In the genomic region with DNA sequence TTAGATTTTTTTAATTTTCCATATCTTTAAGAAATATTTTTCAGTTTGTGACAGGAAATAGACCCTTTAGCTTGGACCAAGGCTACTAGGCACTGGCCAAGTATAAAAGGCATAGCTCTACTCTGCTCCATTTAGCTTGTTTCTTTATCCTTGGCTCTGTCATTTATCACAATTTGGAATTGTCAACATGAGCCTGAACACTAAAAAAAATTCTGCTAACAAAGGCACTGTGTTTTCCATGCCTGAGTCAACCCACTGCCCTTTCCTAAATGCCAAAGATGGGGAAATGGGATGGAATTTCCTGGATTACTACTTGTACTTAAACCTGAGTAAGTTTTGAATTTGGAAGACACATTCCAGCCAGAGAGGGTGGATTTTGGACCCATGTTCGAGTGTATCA, we compare ENCODE assay signal across 1 cellular context.
TF ChIP-seq lines count a peak whose summit lies in the region.

No MANE protein-coding gene starts in this region.

TF ChIP-seq in HepG2, 621 proteins besides CTCF, POLR2A, EP300 and RAD21:
- TF ChIP-seq FOXO1 (CRISPR knock-in tag; IDR thresholded peaks at IDR 0.05), result no peak
- TF ChIP-seq ZFP62 (CRISPR knock-in tag; IDR thresholded peaks at IDR 0.05), result no peak
- TF ChIP-seq DR1 (CRISPR knock-in tag; IDR thresholded peaks at IDR 0.05), result no peak
- TF ChIP-seq, protein P1, sequence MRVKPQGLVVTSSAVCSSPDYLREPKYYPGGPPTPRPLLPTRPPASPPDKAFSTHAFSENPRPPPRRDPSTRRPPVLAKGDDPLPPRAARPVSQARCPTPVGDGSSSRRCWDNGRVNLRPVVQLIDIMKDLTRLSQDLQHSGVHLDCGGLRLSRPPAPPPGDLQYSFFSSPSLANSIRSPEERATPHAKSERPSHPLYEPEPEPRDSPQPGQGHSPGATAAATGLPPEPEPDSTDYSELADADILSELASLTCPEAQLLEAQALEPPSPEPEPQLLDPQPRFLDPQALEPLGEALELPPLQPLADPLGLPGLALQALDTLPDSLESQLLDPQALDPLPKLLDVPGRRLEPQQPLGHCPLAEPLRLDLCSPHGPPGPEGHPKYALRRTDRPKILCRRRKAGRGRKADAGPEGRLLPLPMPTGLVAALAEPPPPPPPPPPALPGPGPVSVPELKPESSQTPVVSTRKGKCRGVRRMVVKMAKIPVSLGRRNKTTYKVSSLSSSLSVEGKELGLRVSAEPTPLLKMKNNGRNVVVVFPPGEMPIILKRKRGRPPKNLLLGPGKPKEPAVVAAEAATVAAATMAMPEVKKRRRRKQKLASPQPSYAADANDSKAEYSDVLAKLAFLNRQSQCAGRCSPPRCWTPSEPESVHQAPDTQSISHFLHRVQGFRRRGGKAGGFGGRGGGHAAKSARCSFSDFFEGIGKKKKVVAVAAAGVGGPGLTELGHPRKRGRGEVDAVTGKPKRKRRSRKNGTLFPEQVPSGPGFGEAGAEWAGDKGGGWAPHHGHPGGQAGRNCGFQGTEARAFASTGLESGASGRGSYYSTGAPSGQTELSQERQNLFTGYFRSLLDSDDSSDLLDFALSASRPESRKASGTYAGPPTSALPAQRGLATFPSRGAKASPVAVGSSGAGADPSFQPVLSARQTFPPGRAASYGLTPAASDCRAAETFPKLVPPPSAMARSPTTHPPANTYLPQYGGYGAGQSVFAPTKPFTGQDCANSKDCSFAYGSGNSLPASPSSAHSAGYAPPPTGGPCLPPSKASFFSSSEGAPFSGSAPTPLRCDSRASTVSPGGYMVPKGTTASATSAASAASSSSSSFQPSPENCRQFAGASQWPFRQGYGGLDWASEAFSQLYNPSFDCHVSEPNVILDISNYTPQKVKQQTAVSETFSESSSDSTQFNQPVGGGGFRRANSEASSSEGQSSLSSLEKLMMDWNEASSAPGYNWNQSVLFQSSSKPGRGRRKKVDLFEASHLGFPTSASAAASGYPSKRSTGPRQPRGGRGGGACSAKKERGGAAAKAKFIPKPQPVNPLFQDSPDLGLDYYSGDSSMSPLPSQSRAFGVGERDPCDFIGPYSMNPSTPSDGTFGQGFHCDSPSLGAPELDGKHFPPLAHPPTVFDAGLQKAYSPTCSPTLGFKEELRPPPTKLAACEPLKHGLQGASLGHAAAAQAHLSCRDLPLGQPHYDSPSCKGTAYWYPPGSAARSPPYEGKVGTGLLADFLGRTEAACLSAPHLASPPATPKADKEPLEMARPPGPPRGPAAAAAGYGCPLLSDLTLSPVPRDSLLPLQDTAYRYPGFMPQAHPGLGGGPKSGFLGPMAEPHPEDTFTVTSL (CRISPR knock-in tag; IDR thresholded peaks at IDR 0.05; ENCODE audit: borderline replicate concordance), result 0 out of 2 replicates have a peak, but pooled peaks have one; percentile 35
- TF ChIP-seq, protein P2, sequence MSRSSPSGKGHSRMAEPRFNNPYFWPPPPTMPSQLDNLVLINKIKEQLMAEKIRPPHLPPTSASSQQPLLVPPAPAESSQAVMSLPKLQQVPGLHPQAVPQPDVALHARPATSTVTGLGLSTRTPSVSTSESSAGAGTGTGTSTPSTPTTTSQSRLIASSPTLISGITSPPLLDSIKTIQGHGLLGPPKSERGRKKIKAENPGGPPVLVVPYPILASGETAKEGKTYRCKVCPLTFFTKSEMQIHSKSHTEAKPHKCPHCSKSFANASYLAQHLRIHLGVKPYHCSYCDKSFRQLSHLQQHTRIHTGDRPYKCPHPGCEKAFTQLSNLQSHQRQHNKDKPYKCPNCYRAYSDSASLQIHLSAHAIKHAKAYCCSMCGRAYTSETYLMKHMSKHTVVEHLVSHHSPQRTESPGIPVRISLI (CRISPR knock-in tag; IDR thresholded peaks at IDR 0.05; ENCODE audit: borderline replicate concordance), result peak; percentile 36; the same call in 1 of the 2 replicates
- TF ChIP-seq SOX13 (IDR thresholded peaks at IDR 0.05), result no peak
- peak in 1 of 2 experiments; percentile 48; a peak in 1 of 4 replicates for TF ChIP-seq SOX13 (CRISPR knock-in tag; conservative IDR thresholded peaks at IDR 0.05 in 1 of 2, IDR thresholded peaks at IDR 0.05 in 1 of 2)
- 0 out of 2 replicates have a peak, but pooled peaks have one; percentile 49 for TF ChIP-seq SRF (IDR thresholded peaks at IDR 0.05; ENCODE audit: low read depth, low read length)
- TF ChIP-seq BCL6 (CRISPR knock-in tag; IDR thresholded peaks at IDR 0.05), result peak; percentile 57; the same call in 1 of the 2 replicates
- TF ChIP-seq TEAD3 (CRISPR knock-in tag; optimal IDR thresholded peaks at IDR 0.05; ENCODE audit: borderline replicate concordance), result peak; percentile 58
- TF ChIP-seq ELF3 (CRISPR knock-in tag; IDR thresholded peaks at IDR 0.05), result 0 out of 2 replicates have a peak, but pooled peaks have one; percentile 21
- no peak for TF ChIP-seq FOXA1 (IDR thresholded peaks at IDR 0.05)
- TF ChIP-seq FOXA1 (CRISPR knock-in tag; IDR thresholded peaks at IDR 0.05), result peak; percentile 51; the same call in 1 of the 2 replicates
- TF ChIP-seq FOXA3 (CRISPR knock-in tag; IDR thresholded peaks at IDR 0.05), result peak; percentile 53
